ENCODE assay signal across 13 cellular contexts in genomic region chr17:8900626-8901585, GRCh38. TPM values are rescaled to one million over a fixed set of nuclear protein-coding genes. Genes with fewer than 3 reads are reported as not detected.
A peak's percentile ranks its signal among the peaks of the same experiment; 100 is the strongest.
DNase-seq lines count a peak whose midpoint lies in the region; ATAC-seq and TF ChIP-seq lines count a peak whose summit lies in the region.
"Had no signal": no experiment of that assay in that cellular context is flagged by ENCODE, and none has a peak within 500 bp of the region (broad histone marks: within the 10 kb centered on the region; RNA-seq: fewer than 3 reads in every experiment).

No MANE protein-coding gene starts in this region.

- no peaks in the 10 kb centered on the region for H3K79me2 ChIP-seq in H9 (ENCODE audit: insufficient read depth, low read length)

- no peak overlapping the region for H3K27ac ChIP-seq in H9 (ENCODE audit: insufficient read length, low read depth, low read length)
- no peak overlapping the region for H3K27ac ChIP-seq in neuronal stem cell (replicated peaks; ENCODE audit: low read length)
- H3K27ac ChIP-seq: adrenal gland, vagina had no signal

- no peak overlapping the region for H4K91ac ChIP-seq in H9 (ENCODE audit: insufficient read length, low read depth, low read length)
- H4K91ac ChIP-seq in neuronal stem cell (ENCODE audit: low read depth, low read length, poor library complexity) = no peak overlapping the region

- H3K18ac ChIP-seq in H9 (ENCODE audit: insufficient read length, low read depth, low read length) (no peak overlapping the region), neuronal stem cell (ENCODE audit: low read length) (no peak overlapping the region)

- H3K23ac ChIP-seq in H9 (ENCODE audit: insufficient read length, low read depth, low read length) (no peak overlapping the region), neuronal stem cell (ENCODE audit: low read depth, low read length, poor library complexity) (no peak overlapping the region)

- peaks cover 6% of the 10 kb centered on the region; the same call in 1 of the 2 replicates for H3K4me1 ChIP-seq in H9 (ENCODE audit: insufficient read depth, low read length)
- no peaks in the 10 kb centered on the region for H3K4me1 ChIP-seq in neuronal stem cell (ENCODE audit: control insufficient read depth in 2 of 2, insufficient read depth in 1 of 2, low read depth in 1 of 2, low read length in 2 of 2)
- H3K4me1 ChIP-seq: adrenal gland, vagina had no signal

- H2BK5ac ChIP-seq in H9 (ENCODE audit: insufficient read length, low read length) = no peak overlapping the region
- H2BK5ac ChIP-seq in neuronal stem cell (ENCODE audit: low read length) = no peak overlapping the region

- peaks cover 63% of the 10 kb centered on the region for H3K4me1 Mint-ChIP-seq in activated CD4-positive, alpha-beta T cell treated with anti-CD3 and anti-CD28 coated beads, Interleukin-2, amount 10 ng/mL, durations not matched to agents 24 days and 14 days
- peaks cover 25 to 26% of the 10 kb centered on the region in 2 experiments for H3K4me1 Mint-ChIP-seq in H9
- H3K4me1 Mint-ChIP-seq in activated T-helper 17 cell treated with anti-CD3 and anti-CD28 coated beads, Interleukin-2, amount 50 U/mL, for 72 hours = peaks cover 49% of the 10 kb centered on the region

- H2AK5ac ChIP-seq in H9 (ENCODE audit: insufficient read length, low read length) (no peak overlapping the region), neuronal stem cell (ENCODE audit: low read depth, low read length) (no peak overlapping the region)

- no peaks in the 10 kb centered on the region for H3K9me3 Mint-ChIP-seq in activated CD4-positive, alpha-beta T cell treated with anti-CD3 and anti-CD28 coated beads, Interleukin-2, amount 10 ng/mL, durations not matched to agents 24 days and 14 days
- no peaks in the 10 kb centered on the region for H3K9me3 Mint-ChIP-seq in H9
- H3K9me3 Mint-ChIP-seq in activated T-helper 17 cell treated with anti-CD3 and anti-CD28 coated beads, Interleukin-2, amount 50 U/mL, for 72 hours = no peaks in the 10 kb centered on the region

- intact Hi-C loops in activated CD4-positive, alpha-beta T cell treated with anti-CD3 and anti-CD28 coated beads, Interleukin-2, amount 10 ng/mL, durations not matched to agents 24 days and 14 days (cut with micrococcal nuclease) = no loop called here

- peak; percentile 73 for DNase-seq in activated CD4-positive, alpha-beta T cell treated with anti-CD3 and anti-CD28 coated beads, Interleukin-2, amount 10 ng/mL, durations not matched to agents 24 days and 14 days
- DNase-seq in activated CD4-positive, alpha-beta T cell treated with anti-CD3 and anti-CD28 coated beads for 4 hours = no peak
- DNase-seq in H9 (peak; percentile 36), neuronal stem cell (ENCODE audit: low spot score) (no peak), hypothalamus (lab: John Stamatoyannopoulos, UW) (no peak), NOMO-1 treated with DMSO at 0.1 percent for 48 hours (lab: John Stamatoyannopoulos, UW; ENCODE audit: unreplicated experiment) (no peak), NCI-H1092 treated with DMSO at 0.1 percent for 48 hours (lab: John Stamatoyannopoulos, UW) (no peak)
- DNase-seq: IMR-90 had no signal

- H3K79me1 ChIP-seq in H9 (ENCODE audit: insufficient read depth, low read depth, low read length, poor library complexity, severe bottlenecking) (no peaks in the 10 kb centered on the region), neuronal stem cell (ENCODE audit: low read depth, low read length) (no peaks in the 10 kb centered on the region)

- ATAC-seq in activated T-helper 17 cell treated with anti-CD3 and anti-CD28 coated beads, Interleukin-2, amount 50 U/mL, for 72 hours (replicated peaks) = no peak

- H2BK20ac ChIP-seq in H9 (ENCODE audit: low read depth, low read length, poor library complexity, severe bottlenecking) = no peak overlapping the region

- H4K20me1 ChIP-seq in H9 (ENCODE audit: control insufficient read depth, insufficient read depth, insufficient read length) = no peaks in the 10 kb centered on the region

- no peak overlapping the region for H3K9ac ChIP-seq in H9 (ENCODE audit: extremely low read depth, insufficient read length, low read length)
- no peak overlapping the region for H3K9ac ChIP-seq in neuronal stem cell (ENCODE audit: low read depth, low read length, poor library complexity)

- peak overlapping the region; percentile 61 for H3K4me3 Mint-ChIP-seq in activated CD4-positive, alpha-beta T cell treated with anti-CD3 and anti-CD28 coated beads, Interleukin-2, amount 10 ng/mL, durations not matched to agents 24 days and 14 days
- peak overlapping the region; percentile 7 to 50; a peak in 3 of 5 replicates for H3K4me3 Mint-ChIP-seq in H9
- H3K4me3 Mint-ChIP-seq in activated T-helper 17 cell treated with anti-CD3 and anti-CD28 coated beads, Interleukin-2, amount 50 U/mL, for 72 hours = peak overlapping the region; percentile 58

- no peak overlapping the region for H3K14ac ChIP-seq in H9 (ENCODE audit: insufficient read depth, low read length)
- no peak overlapping the region for H3K14ac ChIP-seq in neuronal stem cell (ENCODE audit: low read length)

- H3K36me3 ChIP-seq in neuronal stem cell (replicated peaks in 1 of 2; ENCODE audit: control insufficient read depth in 2 of 2, insufficient read depth in 2 of 2, low read length in 2 of 2) = no peaks in the 10 kb centered on the region
- H3K36me3 ChIP-seq: adrenal gland, vagina had no signal

- H2AFZ ChIP-seq in H9 (ENCODE audit: low read length) (no peak overlapping the region), neuronal stem cell (ENCODE audit: low read length) (peak overlapping the region; percentile 29)

- H4K5ac ChIP-seq in H9 (ENCODE audit: insufficient read length, low read depth, low read length) = no peak overlapping the region

- H2BK120ac ChIP-seq in H9 (ENCODE audit: low read depth, low read length, poor library complexity, severe bottlenecking) (no peak overlapping the region), neuronal stem cell (ENCODE audit: low read depth, low read length) (no peak overlapping the region)

- no CpG with 5 or more reads among the region's 15 CpGs for WGBS in H9 (ENCODE audit: extremely low coverage, insufficient read length, low lambda C conversion rate)
- WGBS in neuronal stem cell (ENCODE audit: extremely low coverage in 2 of 2, insufficient read length in 2 of 2, insufficient replicate concordance in 1 of 2), 2 donors = no CpG with 5 or more reads among the region's 15 CpGs

- H4K8ac ChIP-seq in H9 (replicated peaks; ENCODE audit: insufficient read length, low read depth, low read length) (no peak overlapping the region), neuronal stem cell (ENCODE audit: low read depth, low read length) (no peak overlapping the region)

- H2BK12ac ChIP-seq in H9 (ENCODE audit: insufficient read length, low read depth, low read length) (no peak overlapping the region), neuronal stem cell (ENCODE audit: low read length) (no peak overlapping the region)

- H3K4ac ChIP-seq in H9 (ENCODE audit: low read depth, low read length) = no peak overlapping the region
- no peak overlapping the region for H3K4ac ChIP-seq in neuronal stem cell (ENCODE audit: low read length)

- no peak overlapping the region for H3T11ph ChIP-seq in H9 (ENCODE audit: low read length)

- peak; percentile 40; the same call in 2 of the 3 replicates for TF ChIP-seq CTCF in H9 (conservative IDR thresholded peaks at IDR 0.05)

- peaks cover 75% of the 10 kb centered on the region for H3K36me3 Mint-ChIP-seq in activated CD4-positive, alpha-beta T cell treated with anti-CD3 and anti-CD28 coated beads, Interleukin-2, amount 10 ng/mL, durations not matched to agents 24 days and 14 days (ENCODE audit: low read depth)
- H3K36me3 Mint-ChIP-seq in H9 (ENCODE audit: insufficient read depth in 1 of 3, low read depth in 3 of 3) = no peaks in the 10 kb centered on the region; a peak in 1 of 7 replicates
- H3K36me3 Mint-ChIP-seq in activated T-helper 17 cell treated with anti-CD3 and anti-CD28 coated beads, Interleukin-2, amount 50 U/mL, for 72 hours (ENCODE audit: low read depth) = peaks cover 100% of the 10 kb centered on the region

- peak overlapping the region; percentile 6 for H3K4me2 ChIP-seq in H9 (ENCODE audit: insufficient read depth, insufficient read length, low read length)
- H3K4me2 ChIP-seq in neuronal stem cell (ENCODE audit: insufficient read depth, low read length, poor library complexity, severe bottlenecking) = no peak overlapping the region

- H3K27me3 ChIP-seq in H9 (ENCODE audit: insufficient read depth, low read length) = no peaks in the 10 kb centered on the region
- H3K27me3 ChIP-seq in neuronal stem cell (ENCODE audit: control insufficient read depth in 3 of 3, insufficient read depth in 3 of 3, low read depth in 1 of 3, low read length in 3 of 3) = no peaks in the 10 kb centered on the region
- H3K27me3 ChIP-seq: vagina had no signal

- H3K27ac Mint-ChIP-seq in activated CD4-positive, alpha-beta T cell treated with anti-CD3 and anti-CD28 coated beads, Interleukin-2, amount 10 ng/mL, durations not matched to agents 24 days and 14 days = peak overlapping the region; percentile 93
- H3K27ac Mint-ChIP-seq in H9 = peak overlapping the region in 1 of 3 experiments; percentile 29; a peak in 1 of 7 replicates
- H3K27ac Mint-ChIP-seq in activated T-helper 17 cell treated with anti-CD3 and anti-CD28 coated beads, Interleukin-2, amount 50 U/mL, for 72 hours = peak overlapping the region; percentile 68

- no peak overlapping the region for H3K4me3 ChIP-seq in neuronal stem cell (ENCODE audit: low read length in 2 of 2)
- H3K4me3 ChIP-seq: adrenal gland, vagina had no signal

- H3K9me3 ChIP-seq in H9 (ENCODE audit: control insufficient read depth, low read depth, low read length) (no peaks in the 10 kb centered on the region), neuronal stem cell (replicated peaks in 1 of 2; ENCODE audit: control insufficient read depth in 2 of 2, insufficient read depth in 1 of 2, low read depth in 1 of 2, low read length in 2 of 2) (no peaks in the 10 kb centered on the region)
- H3K9me3 ChIP-seq: adrenal gland, vagina had no signal

- H3K56ac ChIP-seq in H9 (ENCODE audit: insufficient read length, low read depth, low read length) = no peak overlapping the region

- no peaks in the 10 kb centered on the region for H3K27me3 Mint-ChIP-seq in activated CD4-positive, alpha-beta T cell treated with anti-CD3 and anti-CD28 coated beads, Interleukin-2, amount 10 ng/mL, durations not matched to agents 24 days and 14 days
- H3K27me3 Mint-ChIP-seq in H9 (ENCODE audit: low read depth) = peaks cover under 1% of the 10 kb centered on the region
- H3K27me3 Mint-ChIP-seq in activated T-helper 17 cell treated with anti-CD3 and anti-CD28 coated beads, Interleukin-2, amount 50 U/mL, for 72 hours = no peaks in the 10 kb centered on the region

- H2BK15ac ChIP-seq in H9 (ENCODE audit: low read depth, low read length) = no peak overlapping the region
- no peak overlapping the region for H2BK15ac ChIP-seq in neuronal stem cell (ENCODE audit: low read length)

- H3K23me2 ChIP-seq in H9 (ENCODE audit: insufficient read length, low read depth, low read length, poor library complexity, severe bottlenecking) = no peaks in the 10 kb centered on the region

RNA-seq across cellular contexts. Expression of gene PIK3R6, which starts 33.4 kb away (rescaled TPM):
- 3.7 and 4.5 TPM in 2 replicates for total RNA-seq in activated CD4-positive, alpha-beta T cell treated with anti-CD3 and anti-CD28 coated beads, Interleukin-2, amount 10 ng/mL, durations not matched to agents 24 days and 14 days
- 0.15 TPM in 1 of 2 replicates, not detected in the other for total RNA-seq in H9 (2021)
- 1 to 10 TPM; 4.6 to 7.6 TPM for total RNA-seq in activated T-helper 17 cell treated with anti-CD3 and anti-CD28 coated beads, Interleukin-2, amount 50 U/mL, for 72 hours
- not detected for polyA plus RNA-seq in neuronal stem cell (2013, experiment 1 of 2)
- not detected for polyA plus RNA-seq in neuronal stem cell (2013, experiment 2 of 2)
- total RNA-seq: IMR-90, NCI-H460, osteoblast had no signal
- polyA plus RNA-seq: IMR-90 had no signal

Comparison
In these comparisons a context has a peak if more than half of its experiments do, and no peak if none do; other contexts are left out.
1. DNase-seq: peak in activated CD4-positive, alpha-beta T cell treated with anti-CD3 and anti-CD28 coated beads, Interleukin-2, amount 10 ng/mL, durations not matched to agents 24 days and 14 days (single experiment) and H9 (single experiment); none in activated CD4-positive, alpha-beta T cell treated with anti-CD3 and anti-CD28 coated beads for 4 hours (0 of 2), neuronal stem cell (single experiment), hypothalamus (0 of 51), NOMO-1 treated with DMSO at 0.1 percent for 48 hours (single experiment) and NCI-H1092 treated with DMSO at 0.1 percent for 48 hours (single experiment).
2. Peak in every context shown above with its lines, with median percentiles within 50 percentile points of each other: H3K4me3 Mint-ChIP-seq.